Comparison of ENCODE assay signal across 19 cellular contexts in genomic region chr12:95096378-95096777, GRCh38. TPM values are rescaled to one million over a fixed set of nuclear protein-coding genes. Genes with fewer than 3 reads are reported as not detected.
DNase-seq lines count a peak whose midpoint lies in the region; ATAC-seq and TF ChIP-seq lines count a peak whose summit lies in the region.
"Had no signal": no experiment of that assay in that cellular context is flagged by ENCODE, and none has a peak within 500 bp of the region (broad histone marks: within the 10 kb centered on the region; RNA-seq: fewer than 3 reads in every experiment).

No MANE protein-coding gene starts in this region.

- intact Hi-C loops in Right ventricle myocardium superior (cut with DNase I) (no loop called here), Right ventricle myocardium inferior (cut with DNase I) (no loop called here), body of pancreas (cut with DNase I) (no loop called here), uterus (cut with DNase I; ENCODE audit: low total_unique reads) (no loop called here), mucosa of descending colon (cut with DNase I, micrococcal nuclease) (no loop called here)

- H3K4me3 ChIP-seq in body of pancreas, result no peak overlapping the region
- H3K4me3 ChIP-seq in lung, result no peak overlapping the region
- no peak overlapping the region for H3K4me3 ChIP-seq in uterus
- no peak overlapping the region for H3K4me3 ChIP-seq in mucosa of descending colon
- H3K4me3 ChIP-seq: BLaER1, tibial artery had no signal

- 30 to 40% methylated on average over 2 of the region's 2 CpGs for WGBS in body of pancreas, 2 donors
- WGBS in lung, 2 donors, result 74 to 77% methylated on average over 2 of the region's 2 CpGs

- ATAC-seq in Right ventricle myocardium superior (ENCODE audit: poor library complexity), result peak; percentile 5
- ATAC-seq in Right ventricle myocardium inferior, result no peak
- ATAC-seq in body of pancreas, result no peak
- no peak for ATAC-seq in lung (ENCODE audit: insufficient read depth, low FRiP score)
- ATAC-seq in mucosa of descending colon, result no peak

- TF ChIP-seq POLR2A in body of pancreas (IDR thresholded peaks at IDR 0.05) (no peak), uterus (IDR thresholded peaks at IDR 0.05) (no peak)

- H3K36me3 ChIP-seq in body of pancreas (replicated peaks in 1 of 2; ENCODE audit: insufficient read depth in 1 of 2, low read depth in 2 of 2), result peaks cover 4 to 13% of the 10 kb centered on the region in 2 donors
- H3K36me3 ChIP-seq in lung (ENCODE audit: control insufficient read depth in 2 of 2, insufficient read depth in 2 of 2, low read length in 2 of 2), result peaks cover 0 to 5% of the 10 kb centered on the region in 2 donors
- no peaks in the 10 kb centered on the region for H3K36me3 ChIP-seq in uterus
- no peaks in the 10 kb centered on the region for H3K36me3 ChIP-seq in mucosa of descending colon (ENCODE audit: low read depth)
- H3K36me3 ChIP-seq: neutrophil had no signal

- H3K27me3 ChIP-seq in body of pancreas, result no peaks in the 10 kb centered on the region
- H3K27me3 ChIP-seq in lung (ENCODE audit: control insufficient read depth, insufficient read depth), result no peaks in the 10 kb centered on the region
- no peaks in the 10 kb centered on the region for H3K27me3 ChIP-seq in uterus
- H3K27me3 ChIP-seq: BLaER1, brain microvascular endothelial cell, tibial artery had no signal

- H3K27ac ChIP-seq in body of pancreas (peak overlapping the region in 3 of 4 donors; percentile 3 to 55 (median 27)), lung (ENCODE audit: low read depth in 1 of 2, low read length in 1 of 2) (peak overlapping the region; percentile 28 to 52), uterus (peak overlapping the region; percentile 40 to 59)
- H3K27ac ChIP-seq: BLaER1, brain microvascular endothelial cell, neutrophil, tibial artery had no signal

- H3K4me1 ChIP-seq in body of pancreas, result peaks cover 26% of the 10 kb centered on the region
- peaks cover 3 to 4% of the 10 kb centered on the region in 2 donors for H3K4me1 ChIP-seq in lung (ENCODE audit: control insufficient read depth in 2 of 2, insufficient read depth in 2 of 2, low read length in 2 of 2)
- no peaks in the 10 kb centered on the region for H3K4me1 ChIP-seq in uterus
- H3K4me1 ChIP-seq in mucosa of descending colon (ENCODE audit: low read depth), result peaks cover 3% of the 10 kb centered on the region

- TF ChIP-seq CTCF in body of pancreas (IDR thresholded peaks at IDR 0.05) (no peak), lung (IDR thresholded peaks at IDR 0.05; ENCODE audit: control extremely low read depth, extremely low read depth) (no peak), uterus (IDR thresholded peaks at IDR 0.05) (no peak), mucosa of descending colon (IDR thresholded peaks at IDR 0.05) (no peak), GM10266 (IDR thresholded peaks at IDR 0.05; ENCODE audit: control insufficient read depth, insufficient read depth, low read depth, missing control alignments) (no peak)

- H3K9me3 ChIP-seq in body of pancreas (no peaks in the 10 kb centered on the region), lung (ENCODE audit: control insufficient read depth in 2 of 2, insufficient read depth in 1 of 2, low read length in 1 of 2) (no peaks in the 10 kb centered on the region), uterus (no peaks in the 10 kb centered on the region), mucosa of descending colon (no peaks in the 10 kb centered on the region)
- H3K9me3 ChIP-seq: BLaER1, neutrophil, tibial artery had no signal

- DNase-seq in Right ventricle myocardium superior (no peak), Right ventricle myocardium inferior (ENCODE audit: missing footprints) (no peak), body of pancreas (no peak), lung (ENCODE audit: low spot score) (no peak), uterus (no peak), mucosa of descending colon (no peak), GM10266 (ENCODE audit: extremely low spot score) (no peak)
- DNase-seq in activated CD4-positive, alpha-beta T cell treated with anti-CD3 and anti-CD28 coated beads, Interleukin-2, amount 50 U/mL, for 4 hours, result no peak
- DNase-seq: activated B cell treated with CpG ODN at 0.5 μM for 24 hours; activated CD4-positive, alpha-beta T cell treated with anti-CD3 and anti-CD28 coated beads, Interleukin-2, amount 50 U/mL, for 48 hours; brain microvascular endothelial cell; cortex of kidney; GOT3; NCI-H1930; NCI-H524; stimulated activated CD4-positive, alpha-beta T cell treated with anti-CD3 and anti-CD28 coated beads, Interleukin-4, amount 100 ng/mL, for 4 hours; tibial artery had no signal

RNA-seq across cellular contexts. Expression of gene NR2C1, which starts 23.0 kb away (rescaled TPM):
- total RNA-seq in Right ventricle myocardium superior (33.8 TPM), Right ventricle myocardium inferior (35.0 TPM), body of pancreas (10 to 100 TPM; 16.2 to 28.8 TPM), lung (10 to 100 TPM; 26.5 to 76.0 TPM), uterus (100 to 1,000 TPM in 1 of 4 donors, 10 to 100 TPM in 3; 56.7 to 114 (median 80.1) TPM), mucosa of descending colon (10 to 100 TPM; 27.4 to 28.5 (median 27.8) TPM)
- polyA plus RNA-seq in lung, result 10 to 100 TPM in 1 of 2 donors, 1 to 10 TPM in 1; 8.6 to 85.2 TPM
